In genomic region chr18:67514901-67515540, GRCh38 we compare ENCODE assay signal across 8 cellular contexts. TPM values are rescaled to one million over a fixed set of nuclear protein-coding genes. Genes with fewer than 3 reads are reported as not detected.
DNase-seq lines count a peak whose midpoint lies in the region; ATAC-seq lines count a peak whose summit lies in the region.

No MANE protein-coding gene starts in this region.

- CTCF ChIA-PET in activated CD4-positive, alpha-beta memory T cell treated with anti-CD3 and anti-CD28 coated beads for 36 hours (lab: Charles Lee): interaction anchor here (2.3 kb wide), 1 partner anchor 195 kb away, joined by 6 read pairs; no protein-coding TSS in a partner anchor

- peak; percentile 0 for DNase-seq in NOMO-1 treated with DMSO at 0.1 percent for 48 hours (lab: John Stamatoyannopoulos, UW; ENCODE audit: unreplicated experiment)
- DNase-seq in NOMO-1 (lab: John Stamatoyannopoulos, UW; ENCODE audit: unreplicated experiment in 2 of 2): no peak
- no peak for DNase-seq in activated CD4-positive, alpha-beta memory T cell treated with anti-CD3 and anti-CD28 coated beads for 36 hours
- peak; percentile 6 for DNase-seq in glomerular visceral epithelial cell (ENCODE audit: extremely low spot score)

- H3K4me3 ChIP-seq in skeletal muscle satellite cell (ENCODE audit: low read length): peak overlapping the region; percentile 93

- ATAC-seq in GM19023 (IDR thresholded peaks at IDR 0.05; ENCODE audit: unreplicated experiment): no peak
- ATAC-seq in GM18873 (IDR thresholded peaks at IDR 0.05; ENCODE audit: low FRiP score, unreplicated experiment): no peak
- no peak for ATAC-seq in GM21737 (IDR thresholded peaks at IDR 0.05; ENCODE audit: unreplicated experiment)

- H3K4me3 Mint-ChIP-seq in activated CD4-positive, alpha-beta memory T cell treated with anti-CD3 and anti-CD28 coated beads for 36 hours: peak overlapping the region; percentile 88

- peak overlapping the region; percentile 85 for H3K4me2 ChIP-seq in skeletal muscle satellite cell (ENCODE audit: low read length)

- H3K9me3 Mint-ChIP-seq in activated CD4-positive, alpha-beta memory T cell treated with anti-CD3 and anti-CD28 coated beads for 36 hours: no peaks in the 10 kb centered on the region

- no peak overlapping the region for H3K27ac Mint-ChIP-seq in activated CD4-positive, alpha-beta memory T cell treated with anti-CD3 and anti-CD28 coated beads for 36 hours

- peaks cover 54% of the 10 kb centered on the region for H3K36me3 ChIP-seq in skeletal muscle satellite cell (ENCODE audit: insufficient read depth, low read length)

- peaks cover 18% of the 10 kb centered on the region for H3K4me1 Mint-ChIP-seq in activated CD4-positive, alpha-beta memory T cell treated with anti-CD3 and anti-CD28 coated beads for 36 hours (ENCODE audit: low read depth)

- intact Hi-C loops in activated CD4-positive, alpha-beta memory T cell treated with anti-CD3 and anti-CD28 coated beads for 36 hours (cut with micrococcal nuclease): loop anchor here (5.0 kb wide), 3 partner anchors 1107 to 1222 kb away; no protein-coding TSS in a partner anchor

- no peaks in the 10 kb centered on the region for H3K9me3 ChIP-seq in skeletal muscle satellite cell (replicated peaks; ENCODE audit: low read length)

- no peaks in the 10 kb centered on the region for H3K27me3 ChIP-seq in skeletal muscle satellite cell (ENCODE audit: control insufficient read depth, insufficient read depth, low read length)

- POLR2A ChIA-PET in activated CD4-positive, alpha-beta memory T cell treated with anti-CD3 and anti-CD28 coated beads for 36 hours (lab: Charles Lee): no interaction called here

- peaks cover 45% of the 10 kb centered on the region for H3K4me1 ChIP-seq in skeletal muscle satellite cell (ENCODE audit: control insufficient read depth, insufficient read depth, low read length)

- no peaks in the 10 kb centered on the region for H3K36me3 Mint-ChIP-seq in activated CD4-positive, alpha-beta memory T cell treated with anti-CD3 and anti-CD28 coated beads for 36 hours

- H3K27me3 Mint-ChIP-seq in activated CD4-positive, alpha-beta memory T cell treated with anti-CD3 and anti-CD28 coated beads for 36 hours: peaks cover 4% of the 10 kb centered on the region

- peak overlapping the region; percentile 99 for H3K9ac ChIP-seq in skeletal muscle satellite cell (ENCODE audit: low read depth, low read length)

RNA-seq across cellular contexts. Expression of gene DSEL, which starts 1.5 kb away (rescaled TPM):
- under 1 TPM; 0.12 to 0.14 TPM for total RNA-seq in activated CD4-positive, alpha-beta memory T cell treated with anti-CD3 and anti-CD28 coated beads for 36 hours
- 81.4 and 102 TPM in 2 replicates for total RNA-seq in skeletal muscle satellite cell (2012; rRNA removed)

Comparison
In these comparisons a context has a peak if more than half of its experiments do, and no peak if none do; other contexts are left out.
1. DNase-seq: peak in NOMO-1 treated with DMSO at 0.1 percent for 48 hours (single experiment) and glomerular visceral epithelial cell (single experiment); none in NOMO-1 (0 of 2) and activated CD4-positive, alpha-beta memory T cell treated with anti-CD3 and anti-CD28 coated beads for 36 hours (single experiment).